12 cellular contexts compared by ENCODE assay signal in the genomic region with DNA sequence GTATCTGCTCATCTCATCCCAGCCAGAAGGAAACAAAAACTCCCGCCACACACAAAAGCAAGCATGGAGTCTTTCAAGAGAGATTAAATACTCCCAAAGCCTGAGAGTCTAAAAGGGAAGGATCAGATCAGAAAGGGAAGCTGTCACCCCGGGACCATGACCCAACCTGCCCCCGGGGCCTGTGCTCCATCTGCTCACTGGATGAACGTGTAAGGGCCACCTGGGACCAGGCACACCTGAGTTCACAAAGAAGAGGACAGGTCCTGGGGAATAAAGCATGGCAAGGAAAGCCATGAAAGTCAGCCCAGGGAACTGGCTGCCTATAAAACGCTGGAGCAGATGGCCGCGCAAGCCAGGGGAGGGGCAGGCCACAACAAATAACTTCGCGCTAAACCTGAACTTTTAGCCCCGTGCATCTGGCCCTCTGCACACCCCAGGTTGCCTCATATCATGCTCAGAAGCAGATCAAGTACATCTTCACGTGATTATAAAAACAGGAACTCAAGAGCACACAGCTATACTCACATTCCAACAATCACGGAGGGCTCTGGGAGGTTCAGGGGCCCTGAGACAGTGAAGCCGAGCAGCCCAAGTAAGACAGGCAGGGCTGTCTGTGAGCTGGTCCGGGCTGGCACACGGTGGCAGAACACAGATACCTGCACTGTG. TPM values are rescaled to one million over a fixed set of nuclear protein-coding genes. Genes with fewer than 3 reads are reported as not detected.
DNase-seq lines count a peak whose midpoint lies in the region; ATAC-seq, FAIRE-seq and TF ChIP-seq lines count a peak whose summit lies in the region.
"Had no signal": no experiment of that assay in that cellular context is flagged by ENCODE, and none has a peak within 500 bp of the region (broad histone marks: within the 10 kb centered on the region; RNA-seq: fewer than 3 reads in every experiment).

No MANE protein-coding gene starts in this region.

- no peak overlapping the region for H3K27ac Mint-ChIP-seq in astrocyte (ENCODE audit: unreplicated experiment)
- peak overlapping the region; percentile 21 for H3K27ac Mint-ChIP-seq in neural progenitor cell
- no peak overlapping the region for H3K27ac Mint-ChIP-seq in natural killer cell
- H3K27ac Mint-ChIP-seq in activated CD4-positive, alpha-beta memory T cell treated with anti-CD3 and anti-CD28 coated beads for 36 hours, result no peak overlapping the region

- H3K4me3 ChIP-seq in astrocyte (ENCODE audit: insufficient read depth, low read depth, low read length) (no peak overlapping the region), neural progenitor cell (no peak overlapping the region), ovary (no peak overlapping the region)

- H3K4me2 ChIP-seq in astrocyte (ENCODE audit: low read length) (no peak overlapping the region), neural progenitor cell (peak overlapping the region; percentile 10)

- H3K4me1 ChIP-seq in astrocyte (ENCODE audit: insufficient read depth, low read length), result peaks cover 17% of the 10 kb centered on the region
- peaks cover 24% of the 10 kb centered on the region for H3K4me1 ChIP-seq in neural progenitor cell
- H3K4me1 ChIP-seq in ovary (ENCODE audit: insufficient read depth), result peaks cover 14% of the 10 kb centered on the region

- H2AFZ ChIP-seq in astrocyte (ENCODE audit: low read depth, low read length) (no peak overlapping the region), neural progenitor cell (replicated peaks) (no peak overlapping the region)

- H3K79me2 ChIP-seq in astrocyte (ENCODE audit: insufficient read depth, low read length) (peaks cover 91% of the 10 kb centered on the region), neural progenitor cell (ENCODE audit: low read depth) (peaks cover 83% of the 10 kb centered on the region)

- peaks cover 13% of the 10 kb centered on the region for H3F3A ChIP-seq in neural progenitor cell (ENCODE audit: low read depth)

- H3K9me3 ChIP-seq in astrocyte (ENCODE audit: insufficient read depth, low read depth, low read length), result no peaks in the 10 kb centered on the region
- H3K9me3 ChIP-seq in neural progenitor cell (ENCODE audit: low read depth), result no peaks in the 10 kb centered on the region
- no peaks in the 10 kb centered on the region for H3K9me3 ChIP-seq in ovary

- H3K27me3 Mint-ChIP-seq in astrocyte (ENCODE audit: low read depth, unreplicated experiment) (no peaks in the 10 kb centered on the region), neural progenitor cell (ENCODE audit: insufficient read depth, low read depth) (no peaks in the 10 kb centered on the region), natural killer cell (ENCODE audit: low read depth in 2 of 2) (no peaks in the 10 kb centered on the region)
- H3K27me3 Mint-ChIP-seq in activated CD4-positive, alpha-beta memory T cell treated with anti-CD3 and anti-CD28 coated beads for 36 hours, result no peaks in the 10 kb centered on the region

- H3K9ac ChIP-seq in astrocyte (ENCODE audit: low read length) (no peak overlapping the region), neural progenitor cell (no peak overlapping the region)

- TF ChIP-seq CTCF in astrocyte (IDR thresholded peaks at IDR 0.05; ENCODE audit: insufficient read depth, low read depth, low read length) (no peak), neural progenitor cell (IDR thresholded peaks at IDR 0.05) (no peak), natural killer cell (IDR thresholded peaks at IDR 0.05) (no peak), ovary (IDR thresholded peaks at IDR 0.05) (no peak)

- FAIRE-seq in astrocyte (lab: Jason Lieb, UNC), result no peak

- peak; percentile 70 for DNase-seq in DMS 273 treated with DMSO at 0.1 percent for 48 hours (lab: John Stamatoyannopoulos, UW)
- DNase-seq in NCI-H1694 treated with DMSO at 0.1 percent for 48 hours (lab: John Stamatoyannopoulos, UW), result peak; percentile 61
- DNase-seq in astrocyte (ENCODE audit: low read depth), result no peak
- DNase-seq in neural progenitor cell (ENCODE audit: low spot score), result peak; percentile 38
- DNase-seq in natural killer cell, result no peak
- DNase-seq in ovary, result no peak
- no peak for DNase-seq in activated CD4-positive, alpha-beta memory T cell treated with anti-CD3 and anti-CD28 coated beads for 36 hours
- DNase-seq: activated T-cell treated with anti-CD3 and anti-CD28 coated beads, Interleukin-2, amount 50 U/mL, for 1 hour; brain microvascular endothelial cell; PC-3; stimulated activated CD4-positive, alpha-beta T cell treated with anti-CD3 and anti-CD28 coated beads, Interleukin-2, amount 100 ng/mL, for 48 hours had no signal

- H3K36me3 Mint-ChIP-seq in astrocyte (ENCODE audit: low read depth, unreplicated experiment) (peaks cover 5% of the 10 kb centered on the region), neural progenitor cell (no peaks in the 10 kb centered on the region), natural killer cell (no peaks in the 10 kb centered on the region)
- peaks cover 11% of the 10 kb centered on the region for H3K36me3 Mint-ChIP-seq in activated CD4-positive, alpha-beta memory T cell treated with anti-CD3 and anti-CD28 coated beads for 36 hours

- H3K27me3 ChIP-seq in astrocyte (ENCODE audit: insufficient read depth, low read length), result no peaks in the 10 kb centered on the region
- H3K27me3 ChIP-seq in neural progenitor cell, result no peaks in the 10 kb centered on the region
- no peaks in the 10 kb centered on the region for H3K27me3 ChIP-seq in ovary
- H3K27me3 ChIP-seq: brain microvascular endothelial cell had no signal

- H3K4me3 Mint-ChIP-seq in astrocyte (ENCODE audit: unreplicated experiment) (peak overlapping the region; percentile 64), neural progenitor cell (peak overlapping the region; percentile 29), natural killer cell (no peak overlapping the region)
- no peak overlapping the region for H3K4me3 Mint-ChIP-seq in activated CD4-positive, alpha-beta memory T cell treated with anti-CD3 and anti-CD28 coated beads for 36 hours

- H3K27ac ChIP-seq in astrocyte (ENCODE audit: low read depth, low read length) (no peak overlapping the region), neural progenitor cell (no peak overlapping the region), ovary (no peak overlapping the region)
- H3K27ac ChIP-seq: brain microvascular endothelial cell had no signal

- H4K20me1 ChIP-seq in astrocyte (ENCODE audit: insufficient read depth, low read length) (peaks cover 73% of the 10 kb centered on the region), neural progenitor cell (ENCODE audit: low read depth) (peaks cover 80% of the 10 kb centered on the region)

- no peaks in the 10 kb centered on the region for H3K9me3 Mint-ChIP-seq in astrocyte (ENCODE audit: unreplicated experiment)
- no peaks in the 10 kb centered on the region for H3K9me3 Mint-ChIP-seq in neural progenitor cell
- no peaks in the 10 kb centered on the region for H3K9me3 Mint-ChIP-seq in natural killer cell
- H3K9me3 Mint-ChIP-seq in activated CD4-positive, alpha-beta memory T cell treated with anti-CD3 and anti-CD28 coated beads for 36 hours, result no peaks in the 10 kb centered on the region

- TF ChIP-seq POLR2A in ovary (IDR thresholded peaks at IDR 0.05), result no peak

- intact Hi-C loops in natural killer cell (cut with micrococcal nuclease) (loop anchor here (5.0 kb wide), 1 partner anchor 57 kb away; no protein-coding TSS in a partner anchor), ovary (cut with DNase I) (loop anchor here in 1 of 4 donors (10.0 kb wide), 1 partner anchor 86 kb away; a partner anchor contains a TSS)
- intact Hi-C loops in activated CD4-positive, alpha-beta memory T cell treated with anti-CD3 and anti-CD28 coated beads for 36 hours (cut with micrococcal nuclease), result no loop called here

- WGBS in ovary, 3 donors, result 60 to 75% (median 62%) methylated on average over 15 of the region's 15 CpGs

- H3K36me3 ChIP-seq in astrocyte (ENCODE audit: insufficient read depth, low read length) (peaks cover 2% of the 10 kb centered on the region), neural progenitor cell (no peaks in the 10 kb centered on the region), ovary (no peaks in the 10 kb centered on the region)

- POLR2A ChIA-PET in activated CD4-positive, alpha-beta memory T cell treated with anti-CD3 and anti-CD28 coated beads for 36 hours (lab: Charles Lee), result interaction anchor here (0.5 to 1.0 kb wide), 2 partner anchors 52 to 167 kb away, joined by 3 to 4 read pairs; a partner anchor contains a TSS

- TF ChIP-seq EP300 in ovary (IDR thresholded peaks at IDR 0.05), result no peak

- H3K4me1 Mint-ChIP-seq in astrocyte (ENCODE audit: low read depth, unreplicated experiment), result peaks cover 18% of the 10 kb centered on the region
- H3K4me1 Mint-ChIP-seq in neural progenitor cell, result peaks cover 36% of the 10 kb centered on the region
- H3K4me1 Mint-ChIP-seq in natural killer cell, result peaks cover 42 to 51% of the 10 kb centered on the region in 2 donors
- H3K4me1 Mint-ChIP-seq in activated CD4-positive, alpha-beta memory T cell treated with anti-CD3 and anti-CD28 coated beads for 36 hours (ENCODE audit: low read depth), result peaks cover 45% of the 10 kb centered on the region

- CTCF ChIA-PET in activated CD4-positive, alpha-beta memory T cell treated with anti-CD3 and anti-CD28 coated beads for 36 hours (lab: Charles Lee), result interaction anchor here (0.7 to 0.8 kb wide), 2 partner anchors 77 to 111 kb away, joined by 3 to 5 read pairs; no protein-coding TSS in a partner anchor

- ATAC-seq in natural killer cell, result no peak
- ATAC-seq in GM18520 (IDR thresholded peaks at IDR 0.05; ENCODE audit: unreplicated experiment), result no peak
- ATAC-seq: PC-3 had no signal

RNA-seq across cellular contexts. Expression of a gene that starts 3.4 kb away (rescaled TPM):
- total RNA-seq in astrocyte, result 30.2 and 31.6 TPM in 2 replicates
- total RNA-seq in neural progenitor cell (ENCODE audit: low replicate concordance), result 17.3 and 20.9 TPM in 2 replicates
- 10 to 100 TPM; 18.4 to 27.0 (median 18.6) TPM for total RNA-seq in natural killer cell
- 10 to 100 TPM; 10.5 to 18.5 (median 15.8) TPM for total RNA-seq in ovary
- polyA plus RNA-seq in ovary, result 10 to 100 TPM; 17.1 to 20.0 TPM
- 10 to 100 TPM; 24.0 to 27.2 TPM for total RNA-seq in activated CD4-positive, alpha-beta memory T cell treated with anti-CD3 and anti-CD28 coated beads for 36 hours

RNA-seq across cellular contexts. Expression of a gene that starts 42.7 kb away (rescaled TPM):
- total RNA-seq in astrocyte, result 7.1 and 7.9 TPM in 2 replicates
- total RNA-seq in neural progenitor cell (ENCODE audit: low replicate concordance), result 4.3 and 7.8 TPM in 2 replicates
- 10 to 100 TPM; 10.9 to 16.3 (median 14.1) TPM for total RNA-seq in natural killer cell
- total RNA-seq in ovary, result 1 to 10 TPM; 2.8 to 9.0 (median 5.2) TPM
- polyA plus RNA-seq in ovary, result 1 to 10 TPM; 6.2 to 6.7 TPM
- 1 to 10 TPM; 3.0 to 3.2 TPM for total RNA-seq in activated CD4-positive, alpha-beta memory T cell treated with anti-CD3 and anti-CD28 coated beads for 36 hours

Comparison
In these comparisons a context has a peak if more than half of its experiments do, and no peak if none do; other contexts are left out.
1. DNase-seq: peak in DMS 273 treated with DMSO at 0.1 percent for 48 hours (single experiment), NCI-H1694 treated with DMSO at 0.1 percent for 48 hours (single experiment) and neural progenitor cell (single experiment); none in astrocyte (single experiment), natural killer cell (single experiment), ovary (0 of 5) and activated CD4-positive, alpha-beta memory T cell treated with anti-CD3 and anti-CD28 coated beads for 36 hours (single experiment).
2. H3K4me3 Mint-ChIP-seq: peak in astrocyte (single experiment) and neural progenitor cell (single experiment); none in natural killer cell (single experiment) and activated CD4-positive, alpha-beta memory T cell treated with anti-CD3 and anti-CD28 coated beads for 36 hours (single experiment).